In the genomic region with DNA sequence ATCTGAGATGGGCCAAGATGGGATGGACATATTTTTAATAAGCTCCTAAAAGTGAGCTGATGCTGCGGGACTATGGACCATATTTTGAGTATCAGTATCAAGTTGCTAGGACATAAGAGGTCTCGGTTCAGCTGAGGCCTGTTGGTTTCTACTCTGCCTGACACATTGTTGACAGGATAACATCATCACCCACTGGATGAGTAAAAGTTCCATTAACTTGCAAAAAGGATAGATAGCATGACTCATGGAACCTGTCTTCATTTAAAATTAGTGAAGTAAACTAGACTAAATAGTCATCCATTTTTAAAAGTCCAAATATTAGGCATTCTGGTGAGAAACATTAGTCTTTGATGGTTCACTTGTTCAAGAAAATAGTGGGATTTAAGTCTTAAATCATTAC, we compare ENCODE assay signal across 12 cellular contexts. TPM values are rescaled to one million over a fixed set of nuclear protein-coding genes. Genes with fewer than 3 reads are reported as not detected.
DNase-seq lines count a peak whose midpoint lies in the region; ATAC-seq lines count a peak whose summit lies in the region.
"Had no signal": no experiment of that assay in that cellular context is flagged by ENCODE, and none has a peak within 500 bp of the region (broad histone marks: within the 10 kb centered on the region; RNA-seq: fewer than 3 reads in every experiment).

No MANE protein-coding gene starts in this region.

- peak; percentile 91 for ATAC-seq in activated naive CD8-positive, alpha-beta T cell treated with anti-CD3 and anti-CD28 coated beads, Interleukin-2, amount 50 U/mL, for 24 hours
- peak; percentile 99 for ATAC-seq in stimulated activated effector memory CD8-positive, alpha-beta T cell treated with anti-CD3 and anti-CD28 coated beads, Interleukin-12 subunit alpha, Interleukin-12 subunit beta, amount 100 ng/mL, for 72 hours
- no peak for ATAC-seq in GM18907 (IDR thresholded peaks at IDR 0.05; ENCODE audit: unreplicated experiment)
- no peak for ATAC-seq in HG03521 (IDR thresholded peaks at IDR 0.05; ENCODE audit: unreplicated experiment)
- no peak for ATAC-seq in GM21723 (IDR thresholded peaks at IDR 0.05; ENCODE audit: unreplicated experiment)

- intact Hi-C loops in activated naive CD4-positive, alpha-beta T cell treated with anti-CD3 and anti-CD28 coated beads for 36 hours (cut with micrococcal nuclease): loop anchor here (1.0 kb wide), 1 partner anchor 12 kb away; no protein-coding TSS in a partner anchor

- no peak overlapping the region for H3K4me3 Mint-ChIP-seq in activated naive CD4-positive, alpha-beta T cell treated with anti-CD3 and anti-CD28 coated beads for 36 hours
- H3K4me3 Mint-ChIP-seq in activated naive CD8-positive, alpha-beta T cell treated with anti-CD3 and anti-CD28 coated beads, Interleukin-2, amount 50 U/mL, for 24 hours: no peak overlapping the region
- H3K4me3 Mint-ChIP-seq in stimulated activated effector memory CD8-positive, alpha-beta T cell treated with anti-CD3 and anti-CD28 coated beads, Interleukin-12 subunit alpha, Interleukin-12 subunit beta, amount 100 ng/mL, for 72 hours: peak overlapping the region; percentile 8

- CTCF ChIA-PET in activated naive CD4-positive, alpha-beta T cell treated with anti-CD3 and anti-CD28 coated beads for 36 hours (lab: Charles Lee): no interaction called here

- H3K27ac Mint-ChIP-seq in activated naive CD4-positive, alpha-beta T cell treated with anti-CD3 and anti-CD28 coated beads for 36 hours: peak overlapping the region; percentile 71
- peak overlapping the region; percentile 85 for H3K27ac Mint-ChIP-seq in activated naive CD8-positive, alpha-beta T cell treated with anti-CD3 and anti-CD28 coated beads, Interleukin-2, amount 50 U/mL, for 24 hours
- H3K27ac Mint-ChIP-seq in stimulated activated effector memory CD8-positive, alpha-beta T cell treated with anti-CD3 and anti-CD28 coated beads, Interleukin-12 subunit alpha, Interleukin-12 subunit beta, amount 100 ng/mL, for 72 hours: peak overlapping the region; percentile 93

- H3K27me3 Mint-ChIP-seq in activated naive CD4-positive, alpha-beta T cell treated with anti-CD3 and anti-CD28 coated beads for 36 hours (ENCODE audit: low read depth): no peaks in the 10 kb centered on the region
- no peaks in the 10 kb centered on the region for H3K27me3 Mint-ChIP-seq in activated naive CD8-positive, alpha-beta T cell treated with anti-CD3 and anti-CD28 coated beads, Interleukin-2, amount 50 U/mL, for 24 hours

- peaks cover 72% of the 10 kb centered on the region for H3K4me1 Mint-ChIP-seq in activated naive CD4-positive, alpha-beta T cell treated with anti-CD3 and anti-CD28 coated beads for 36 hours (ENCODE audit: low read depth)
- H3K4me1 Mint-ChIP-seq in activated naive CD8-positive, alpha-beta T cell treated with anti-CD3 and anti-CD28 coated beads, Interleukin-2, amount 50 U/mL, for 24 hours: peaks cover 85% of the 10 kb centered on the region
- peaks cover 66% of the 10 kb centered on the region for H3K4me1 Mint-ChIP-seq in stimulated activated effector memory CD8-positive, alpha-beta T cell treated with anti-CD3 and anti-CD28 coated beads, Interleukin-12 subunit alpha, Interleukin-12 subunit beta, amount 100 ng/mL, for 72 hours

- DNase-seq in activated naive CD4-positive, alpha-beta T cell treated with anti-CD3 and anti-CD28 coated beads for 36 hours: peak; percentile 37
- DNase-seq in activated naive CD4-positive, alpha-beta T cell (lab: John Stamatoyannopoulos, UW): no peak
- peak; percentile 43 for DNase-seq in LHCN-M2 (ENCODE audit: low read depth)
- no peak for DNase-seq in activated naive CD8-positive, alpha-beta T cell treated with anti-CD3 and anti-CD28 coated beads, Interleukin-2, amount 50 U/mL, for 24 hours
- no peak for DNase-seq in stimulated activated effector memory CD8-positive, alpha-beta T cell treated with anti-CD3 and anti-CD28 coated beads, Interleukin-12 subunit alpha, Interleukin-12 subunit beta, amount 100 ng/mL, for 72 hours (ENCODE audit: low spot score in 2 of 2)
- DNase-seq: effector CD8-positive, alpha-beta T cell; NCI-H1092 treated with DMSO at 0.1 percent for 48 hours; occipital lobe; spleen had no signal

- H3K9me3 Mint-ChIP-seq in activated naive CD4-positive, alpha-beta T cell treated with anti-CD3 and anti-CD28 coated beads for 36 hours: no peaks in the 10 kb centered on the region
- no peaks in the 10 kb centered on the region for H3K9me3 Mint-ChIP-seq in activated naive CD8-positive, alpha-beta T cell treated with anti-CD3 and anti-CD28 coated beads, Interleukin-2, amount 50 U/mL, for 24 hours
- no peaks in the 10 kb centered on the region for H3K9me3 Mint-ChIP-seq in stimulated activated effector memory CD8-positive, alpha-beta T cell treated with anti-CD3 and anti-CD28 coated beads, Interleukin-12 subunit alpha, Interleukin-12 subunit beta, amount 100 ng/mL, for 72 hours

- no peaks in the 10 kb centered on the region for H3K36me3 Mint-ChIP-seq in activated naive CD4-positive, alpha-beta T cell treated with anti-CD3 and anti-CD28 coated beads for 36 hours (ENCODE audit: low read depth)
- H3K36me3 Mint-ChIP-seq in activated naive CD8-positive, alpha-beta T cell treated with anti-CD3 and anti-CD28 coated beads, Interleukin-2, amount 50 U/mL, for 24 hours (ENCODE audit: low read depth): peaks cover 19% of the 10 kb centered on the region
- peaks cover 6% of the 10 kb centered on the region for H3K36me3 Mint-ChIP-seq in stimulated activated effector memory CD8-positive, alpha-beta T cell treated with anti-CD3 and anti-CD28 coated beads, Interleukin-12 subunit alpha, Interleukin-12 subunit beta, amount 100 ng/mL, for 72 hours

RNA-seq across cellular contexts. Expression of gene PARP8, which starts 33.3 kb away (rescaled TPM):
- total RNA-seq in activated naive CD4-positive, alpha-beta T cell treated with anti-CD3 and anti-CD28 coated beads for 36 hours: 10 to 100 TPM; 20.1 to 22.0 TPM
- total RNA-seq in LHCN-M2 (2014; rRNA removed): 6.3 and 8.1 TPM in 2 replicates
- polyA plus RNA-seq in LHCN-M2 (2012): 7.9 TPM

Comparison
In these comparisons a context has a peak if more than half of its experiments do, and no peak if none do; other contexts are left out.
1. DNase-seq: peak in activated naive CD4-positive, alpha-beta T cell treated with anti-CD3 and anti-CD28 coated beads for 36 hours (single experiment) and LHCN-M2 (single experiment); none in activated naive CD4-positive, alpha-beta T cell (0 of 4), activated naive CD8-positive, alpha-beta T cell treated with anti-CD3 and anti-CD28 coated beads, Interleukin-2, amount 50 U/mL, for 24 hours (single experiment) and stimulated activated effector memory CD8-positive, alpha-beta T cell treated with anti-CD3 and anti-CD28 coated beads, Interleukin-12 subunit alpha, Interleukin-12 subunit beta, amount 100 ng/mL, for 72 hours (0 of 2).
2. ATAC-seq: peak in activated naive CD8-positive, alpha-beta T cell treated with anti-CD3 and anti-CD28 coated beads, Interleukin-2, amount 50 U/mL, for 24 hours (single experiment) and stimulated activated effector memory CD8-positive, alpha-beta T cell treated with anti-CD3 and anti-CD28 coated beads, Interleukin-12 subunit alpha, Interleukin-12 subunit beta, amount 100 ng/mL, for 72 hours (single experiment); none in GM18907 (single experiment), HG03521 (single experiment) and GM21723 (single experiment).
3. Peak in every context shown above with its lines, with median percentiles within 50 percentile points of each other: H3K27ac Mint-ChIP-seq.